In the genomic region with DNA sequence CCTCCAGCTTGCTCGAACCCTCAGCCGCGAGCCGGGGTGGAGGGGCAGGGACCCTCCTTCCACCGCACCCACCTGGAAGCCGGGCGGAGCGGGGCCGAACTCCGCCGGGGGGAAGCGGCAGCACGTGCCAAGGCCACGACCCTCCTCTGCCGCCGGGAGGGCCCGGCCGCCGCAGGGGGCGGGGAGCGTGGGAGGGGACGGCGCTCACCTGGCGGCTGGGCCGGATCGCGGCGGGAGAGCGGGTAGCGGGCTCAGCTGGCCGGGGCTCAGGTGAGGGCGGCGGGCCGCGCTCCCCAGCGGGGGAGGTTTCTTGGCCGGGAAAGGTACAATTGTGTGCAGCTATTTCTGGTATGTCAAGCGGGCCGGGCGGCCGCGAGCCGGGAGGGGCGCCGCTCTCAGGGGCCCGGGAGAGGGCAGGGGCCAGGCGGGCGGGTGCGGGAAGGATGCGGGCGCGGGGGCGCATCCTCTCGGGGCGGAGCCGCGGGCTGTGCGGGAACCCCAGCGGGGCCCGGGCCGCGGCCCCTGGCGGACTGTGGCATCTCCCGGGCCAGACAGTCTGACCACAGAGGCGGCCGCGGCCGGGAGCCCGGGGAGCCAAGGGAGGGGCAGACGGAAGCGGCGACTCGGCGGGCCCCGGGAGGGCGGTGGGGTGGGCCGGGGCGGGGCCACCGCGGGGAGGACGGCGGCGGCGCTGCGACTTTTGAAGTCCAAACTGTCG, we compare ENCODE assay signal across 8 cellular contexts. TPM values are rescaled to one million over a fixed set of nuclear protein-coding genes. Genes with fewer than 3 reads are reported as not detected.
A peak's percentile ranks its signal among the peaks of the same experiment; 100 is the strongest.
DNase-seq lines count a peak whose midpoint lies in the region; ATAC-seq and TF ChIP-seq lines count a peak whose summit lies in the region.

Gene LMO7 (plus strand): TSS at position 710 of the 718 bp plus-strand sequence. CDS start 328 bp downstream, outside the sequence.

- TF ChIP-seq EP300 in tibial nerve (IDR thresholded peaks at IDR 0.05), result no peak

- peak within 1 kb of the TSS; percentile 82 for H3K4me3 Mint-ChIP-seq in activated T-cell treated with anti-CD3 and anti-CD28 coated beads, Interleukin-2, amount 50 U/mL, for 72 hours
- peak within 1 kb of the TSS; percentile 78 to 87 (median 81) for H3K4me3 Mint-ChIP-seq in nephron

- H3K27me3 Mint-ChIP-seq in activated T-cell treated with anti-CD3 and anti-CD28 coated beads, Interleukin-2, amount 50 U/mL, for 72 hours (ENCODE audit: low read depth), result peaks cover 24% of the 10 kb centered on the region
- peaks cover 42% of the 10 kb centered on the region for H3K27me3 Mint-ChIP-seq in nephron (ENCODE audit: low read depth)

- no peak within 1 kb of the TSS for H3K27ac Mint-ChIP-seq in activated T-cell treated with anti-CD3 and anti-CD28 coated beads, Interleukin-2, amount 50 U/mL, for 72 hours
- peak within 1 kb of the TSS in 2 of 3 experiments; percentile 52 to 85 for H3K27ac Mint-ChIP-seq in nephron

- TF ChIP-seq CTCF in fibroblast of mammary gland (conservative IDR thresholded peaks at IDR 0.05; ENCODE audit: control insufficient read depth, insufficient read depth, low read depth, low read length) (no peak), nephron (IDR thresholded peaks at IDR 0.05; ENCODE audit: unreplicated experiment in 3 of 3) (no peak), tibial nerve (IDR thresholded peaks at IDR 0.05) (peak in 2 of 5 experiments; percentile 6 to 14)

- H3K4me3 ChIP-seq in fibroblast of mammary gland (ENCODE audit: control insufficient read depth, low read depth, low read length), result peak within 1 kb of the TSS; percentile 73
- H3K4me3 ChIP-seq in tibial nerve, result peak within 1 kb of the TSS; percentile 54 to 84 (median 76)

- peak; percentile 76 for ATAC-seq in HG02798 (IDR thresholded peaks at IDR 0.05; ENCODE audit: poor library complexity, unreplicated experiment)
- ATAC-seq in activated T-cell treated with anti-CD3 and anti-CD28 coated beads, Interleukin-2, amount 50 U/mL, for 72 hours (replicated peaks in 1 of 2), result peak; percentile 76 to 77

- H3K9me3 ChIP-seq in tibial nerve, result no peaks in the 10 kb centered on the region

- peak within 1 kb of the TSS; percentile 68 to 92 (median 79) for H3K27ac ChIP-seq in tibial nerve

- WGBS in tibial nerve, 2 donors, result 1% methylated on average over 28 of the region's 86 CpGs; no CpG with 5 or more reads in 1 of the 2 donors

- H3K27me3 ChIP-seq in tibial nerve, result no peaks in the 10 kb centered on the region

- peak; percentile 10 for DNase-seq in NCI-H2227 (lab: John Stamatoyannopoulos, UW; ENCODE audit: unreplicated experiment)
- DNase-seq in NCI-H2227 treated with DMSO at 0.1 percent for 48 hours (lab: John Stamatoyannopoulos, UW), result no peak
- DNase-seq in NCI-H460 (ENCODE audit: extremely low read depth, low read depth), result peak; percentile 8
- DNase-seq in activated T-cell treated with anti-CD3 and anti-CD28 coated beads, Interleukin-2, amount 50 U/mL, for 72 hours, result peak; percentile 56 to 63
- DNase-seq in fibroblast of mammary gland (ENCODE audit: low read depth), result no peak
- peak; percentile 6 to 25 for DNase-seq in tibial nerve (ENCODE audit: low spot score in 2 of 2)

- H3K4me1 Mint-ChIP-seq in activated T-cell treated with anti-CD3 and anti-CD28 coated beads, Interleukin-2, amount 50 U/mL, for 72 hours (ENCODE audit: low read depth), result peaks cover 14% of the 10 kb centered on the region
- peaks cover 18% of the 10 kb centered on the region for H3K4me1 Mint-ChIP-seq in nephron

- H3K9me3 Mint-ChIP-seq in activated T-cell treated with anti-CD3 and anti-CD28 coated beads, Interleukin-2, amount 50 U/mL, for 72 hours, result no peaks in the 10 kb centered on the region
- no peaks in the 10 kb centered on the region for H3K9me3 Mint-ChIP-seq in nephron

- H3K4me1 ChIP-seq in tibial nerve, result peaks cover 0 to 26% (median 3%) of the 10 kb centered on the region in 4 donors

- peaks cover 0 to 3% (median 0%) of the 10 kb centered on the region in 3 donors for H3K36me3 ChIP-seq in tibial nerve

- peaks cover 0 to 2% of the 10 kb centered on the region in 2 donors for H3K36me3 Mint-ChIP-seq in activated T-cell treated with anti-CD3 and anti-CD28 coated beads, Interleukin-2, amount 50 U/mL, for 72 hours (ENCODE audit: insufficient read depth in 2 of 2)
- H3K36me3 Mint-ChIP-seq in nephron (ENCODE audit: low read depth), result no peaks in the 10 kb centered on the region

- no peak for TF ChIP-seq POLR2A in tibial nerve (IDR thresholded peaks at IDR 0.05)

RNA-seq across cellular contexts. Expression of gene LMO7, which starts in this region (rescaled TPM):
- total RNA-seq in NCI-H460 (2014; rRNA removed; shearing (Covaris generic)), result 10.7 and 11.3 TPM in 2 replicates
- polyA plus RNA-seq in NCI-H460 (2014; cell fraction: nucleus; rRNA removed), result 11.4 and 21.7 TPM in 2 replicates
- 10 to 100 TPM; 12.1 to 14.6 TPM for total RNA-seq in activated T-cell treated with anti-CD3 and anti-CD28 coated beads, Interleukin-2, amount 50 U/mL, for 72 hours
- 100 to 1,000 TPM; 149 to 311 (median 236) TPM for total RNA-seq in tibial nerve

Comparison
In these comparisons a context has a peak if more than half of its experiments do, and no peak if none do; other contexts are left out.
1. RNA of gene LMO7 (total RNA-seq): 149 to 311 TPM in tibial nerve; 12.1 to 14.6 TPM in activated T-cell treated with anti-CD3 and anti-CD28 coated beads, Interleukin-2, amount 50 U/mL, for 72 hours and 10.7 to 11.3 TPM in NCI-H460; every median in the first group is over 4 times any median in the second.
2. DNase-seq: peak in NCI-H2227 (single experiment), NCI-H460 (single experiment), activated T-cell treated with anti-CD3 and anti-CD28 coated beads, Interleukin-2, amount 50 U/mL, for 72 hours (2 of 2) and tibial nerve (2 of 2); none in NCI-H2227 treated with DMSO at 0.1 percent for 48 hours (single experiment) and fibroblast of mammary gland (single experiment).